ENCODE assay signal across 23 cellular contexts in genomic region chr1:5623399-5623798, GRCh38.
"Had no signal": no experiment of that assay in that cellular context is flagged by ENCODE, and none has a peak within 500 bp of the region (broad histone marks: within the 10 kb centered on the region; RNA-seq: fewer than 3 reads in every experiment).

No MANE protein-coding gene starts in this region.

- H3K4me3 Mint-ChIP-seq: endodermal cell; immature natural killer cell; naive B cell; nephron progenitor cell; stimulated activated naive B cell treated with anti-CD40 and anti-IgM and Interleukin-4, amounts not matched to agents 10 μg/mL and 1 μg/mL and 100 μg/mL, for 72 hours; stimulated activated naive CD8-positive, alpha-beta T cell treated with anti-CD3 and anti-CD28 coated beads, Interleukin-15, amount 100 ng/mL, for 72 hours had no signal

- H3K9me3 Mint-ChIP-seq: endodermal cell; immature natural killer cell; stimulated activated naive B cell treated with anti-CD40 and anti-IgM and Interleukin-4, amounts not matched to agents 10 μg/mL and 1 μg/mL and 100 μg/mL, for 72 hours; stimulated activated naive CD8-positive, alpha-beta T cell treated with anti-CD3 and anti-CD28 coated beads, Interleukin-15, amount 100 ng/mL, for 72 hours had no signal

- H3K27ac Mint-ChIP-seq: endodermal cell; immature natural killer cell; naive B cell; nephron progenitor cell; stimulated activated naive B cell treated with anti-CD40 and anti-IgM and Interleukin-4, amounts not matched to agents 10 μg/mL and 1 μg/mL and 100 μg/mL, for 72 hours; stimulated activated naive CD8-positive, alpha-beta T cell treated with anti-CD3 and anti-CD28 coated beads, Interleukin-15, amount 100 ng/mL, for 72 hours had no signal

- H3K27me3 Mint-ChIP-seq: stimulated activated naive CD8-positive, alpha-beta T cell treated with anti-CD3 and anti-CD28 coated beads, Interleukin-15, amount 100 ng/mL, for 72 hours had no signal

- H3K4me3 ChIP-seq: coronary artery, left ventricle myocardium inferior, lung, prostate gland, right lobe of liver, spleen, thoracic aorta, transverse colon had no signal

- H3K4me1 ChIP-seq: left ventricle myocardium inferior, parathyroid adenoma, prostate gland, right lobe of liver, spleen, transverse colon had no signal

- ATAC-seq: esophagus mucosa; right lobe of liver; stimulated activated naive B cell treated with anti-CD40 and anti-IgM and Interleukin-4, amounts not matched to agents 10 μg/mL and 1 μg/mL and 100 μg/mL, for 72 hours; stimulated activated naive CD8-positive, alpha-beta T cell treated with anti-CD3 and anti-CD28 coated beads, Interleukin-15, amount 100 ng/mL, for 72 hours had no signal

- H2AFZ ChIP-seq: parathyroid adenoma had no signal

- H3K9me3 ChIP-seq: prostate gland, right lobe of liver, spleen, thoracic aorta, transverse colon had no signal

- H3K36me3 ChIP-seq: left ventricle myocardium inferior, prostate gland, right lobe of liver, spleen, thoracic aorta, transverse colon had no signal

- H3K9ac ChIP-seq: parathyroid adenoma had no signal

- H3K36me3 Mint-ChIP-seq: immature natural killer cell, naive B cell had no signal

- H3K79me2 ChIP-seq: parathyroid adenoma had no signal

- H3K4me1 Mint-ChIP-seq: immature natural killer cell; naive B cell; stimulated activated naive B cell treated with anti-CD40 and anti-IgM and Interleukin-4, amounts not matched to agents 10 μg/mL and 1 μg/mL and 100 μg/mL, for 72 hours; stimulated activated naive CD8-positive, alpha-beta T cell treated with anti-CD3 and anti-CD28 coated beads, Interleukin-15, amount 100 ng/mL, for 72 hours had no signal

- H3K27ac ChIP-seq: coronary artery, left ventricle myocardium inferior, parathyroid adenoma, prostate gland, right lobe of liver, spleen, thoracic aorta, transverse colon had no signal

- H3K27me3 ChIP-seq: right lobe of liver had no signal

- DNase-seq: central memory CD4-positive, alpha-beta T cell; effector CD4-positive, alpha-beta T cell; endodermal cell; foreskin melanocyte; glutamatergic neuron; immature natural killer cell; left ventricle myocardium inferior; mesendoderm; naive B cell; nephron progenitor cell; right lobe of liver; spleen; stimulated activated CD4-positive, alpha-beta T cell treated with anti-CD3 and anti-CD28 coated beads, Interleukin-15, amount 100 ng/mL, for 24 hours; stimulated activated CD4-positive, alpha-beta T cell treated with anti-CD3 and anti-CD28 coated beads, Interleukin-1b, Interleukin-23, amount 100 ng/mL, for 48 hours; stimulated activated naive B cell treated with anti-CD40 and anti-IgM and Interleukin-4, amounts not matched to agents 10 μg/mL and 1 μg/mL and 100 μg/mL, for 72 hours; stimulated activated naive CD8-positive, alpha-beta T cell treated with anti-CD3 and anti-CD28 coated beads, Interleukin-15, amount 100 ng/mL, for 72 hours; transverse colon had no signal
